Comparison of ENCODE assay signal across 8 cellular contexts in the genomic region with DNA sequence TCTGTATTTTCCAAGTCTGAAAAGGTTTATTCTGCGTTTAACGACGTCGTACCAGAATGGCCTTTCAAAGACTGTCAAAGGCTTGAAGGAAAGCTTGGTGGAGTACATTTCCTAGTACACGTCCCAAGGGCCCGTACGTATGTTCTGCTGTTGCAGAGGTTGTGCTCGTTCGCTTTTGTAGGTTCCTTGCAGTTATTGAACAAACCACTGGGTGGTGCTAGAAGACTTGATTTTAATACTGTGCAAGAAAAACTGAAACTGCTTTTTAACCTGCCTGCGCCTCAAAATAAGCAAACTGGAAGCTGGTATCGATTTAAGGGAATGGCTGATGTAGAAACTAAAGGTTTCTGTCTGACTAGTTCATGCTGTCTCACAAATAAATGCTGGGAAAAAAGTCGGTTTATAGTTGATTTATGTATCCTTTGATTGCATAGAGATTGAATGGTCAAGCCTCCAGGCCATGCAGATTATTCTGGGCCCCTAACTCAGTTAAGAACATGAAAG.
A peak's percentile ranks its signal among the peaks of the same experiment; 100 is the strongest.
DNase-seq lines count a peak whose midpoint lies in the region; ATAC-seq and TF ChIP-seq lines count a peak whose summit lies in the region.

No MANE protein-coding gene starts in this region.

- TF ChIP-seq CTCF in GM10248 (IDR thresholded peaks at IDR 0.05; ENCODE audit: control extremely low read depth, extremely low read depth, low read depth, missing control alignments) (peak; percentile 63), WERI-Rb-1 (IDR thresholded peaks at IDR 0.05; ENCODE audit: low read depth, low read length) (peak; percentile 38; the same call in 1 of the 2 replicates)

- ATAC-seq in HG02763 (IDR thresholded peaks at IDR 0.05; ENCODE audit: unreplicated experiment) (peak; percentile 63), GM21367 (IDR thresholded peaks at IDR 0.05; ENCODE audit: unreplicated experiment) (no peak)

- H3K36me3 ChIP-seq in WERI-Rb-1: no peaks in the 10 kb centered on the region

- H3K9me3 ChIP-seq in WERI-Rb-1 (ENCODE audit: severe bottlenecking): no peaks in the 10 kb centered on the region

- DNase-seq in GM10248 (ENCODE audit: extremely low spot score) (peak; percentile 74), NCI-H2171 treated with DMSO at 0.1 percent for 48 hours (lab: John Stamatoyannopoulos, UW) (peak; percentile 97), WERI-Rb-1 (peak; percentile 64), islet precursor cell (peak; percentile 91)
- DNase-seq in central memory CD4-positive, alpha-beta T cell: peak; percentile 83
- DNase-seq in stimulated activated CD4-positive, alpha-beta T cell treated with anti-CD3 and anti-CD28 coated beads, Interleukin-1b, Interleukin-23, amount 100 ng/mL, for 24 hours (ENCODE audit: low read depth in 4 of 4, low spot score in 1 of 4): peak; percentile 37 to 61 (median 40)

- CTCF ChIA-PET in GM10248 (lab: Yijun Ruan, JAX): interaction anchor here (0.6 to 8.1 kb wide), 32 partner anchors 8 to 333 kb away, joined by 3 to 121 read pairs (median 5); partner anchors contain the start of gene KIAA0513

- H3K4me3 ChIP-seq in WERI-Rb-1 (ENCODE audit: low read depth, low read length): no peak overlapping the region

- POLR2A ChIA-PET in GM10248 (lab: Yijun Ruan, JAX): no interaction called here

- peak overlapping the region; percentile 54 for H3K27ac ChIP-seq in WERI-Rb-1

- no peaks in the 10 kb centered on the region for H3K27me3 ChIP-seq in WERI-Rb-1 (ENCODE audit: insufficient read depth, low read depth, severe bottlenecking)

Comparison
In these comparisons a context has a peak if more than half of its experiments do, and no peak if none do; other contexts are left out.
1. DNase-seq: peak in every context shown above with its lines; median percentile 97 in NCI-H2171 treated with DMSO at 0.1 percent for 48 hours; 91 in islet precursor cell; 83 in central memory CD4-positive, alpha-beta T cell; 74 in GM10248; 64 in WERI-Rb-1; 40 in stimulated activated CD4-positive, alpha-beta T cell treated with anti-CD3 and anti-CD28 coated beads, Interleukin-1b, Interleukin-23, amount 100 ng/mL, for 24 hours.